Comparison of ENCODE assay signal across 1 cellular context in genomic region chr12:64695550-64695949, GRCh38.
TF ChIP-seq lines count a peak whose summit lies in the region.

No MANE protein-coding gene starts in this region.

TF ChIP-seq in H1, 55 proteins besides CTCF, POLR2A, EP300 and RAD21 (continued from another document):
- no peak for TF ChIP-seq NRF1 (IDR thresholded peaks at IDR 0.05; ENCODE audit: low read depth, low read length)
- TF ChIP-seq BACH1 (IDR thresholded peaks at IDR 0.05; ENCODE audit: low read length): no peak
- TF ChIP-seq EGR1 (IDR thresholded peaks at IDR 0.05; ENCODE audit: borderline replicate concordance, low read depth, low read length): no peak
- TF ChIP-seq SUZ12 (IDR thresholded peaks at IDR 0.05; ENCODE audit: low read length): no peak
- no peak for TF ChIP-seq BCL11A (IDR thresholded peaks at IDR 0.05; ENCODE audit: low read depth in 2 of 2, low read length in 2 of 2)
- TF ChIP-seq RBBP5 (IDR thresholded peaks at IDR 0.05; ENCODE audit: borderline replicate concordance, low read depth, low read length): no peak
